18 cellular contexts compared by ENCODE assay signal in genomic region chr1:207245124-207245523, GRCh38.
A peak's percentile ranks its signal among the peaks of the same experiment; 100 is the strongest.
DNase-seq lines count a peak whose midpoint lies in the region; ATAC-seq, FAIRE-seq and TF ChIP-seq lines count a peak whose summit lies in the region.
"Had no signal": no experiment of that assay in that cellular context is flagged by ENCODE, and none has a peak within 500 bp of the region (broad histone marks: within the 10 kb centered on the region; RNA-seq: fewer than 3 reads in every experiment).

No MANE protein-coding gene starts in this region.

- no peak for TF ChIP-seq CTCF in DND-41 (IDR thresholded peaks at IDR 0.05; ENCODE audit: borderline replicate concordance, extremely low read depth, low read length, poor library complexity, severe bottlenecking)
- no peak for TF ChIP-seq CTCF in K562 (IDR thresholded peaks at IDR 0.05 in 2 of 3, conservative IDR thresholded peaks at IDR 0.05 in 1 of 3; ENCODE audit: insufficient read depth in 2 of 3, low read depth in 1 of 3, low read length in 3 of 3)
- no peak for TF ChIP-seq CTCF in smooth muscle cell (IDR thresholded peaks at IDR 0.05; ENCODE audit: borderline replicate concordance, insufficient read depth, poor library complexity, severe bottlenecking)

- H3K9me1 ChIP-seq in K562 (ENCODE audit: control insufficient read depth, insufficient read depth, low read length): no peaks in the 10 kb centered on the region

- H3K4me2 ChIP-seq in DND-41 (ENCODE audit: insufficient read depth, low read length) (no peak overlapping the region), K562 (ENCODE audit: insufficient read depth, low read length) (no peak overlapping the region), smooth muscle cell (no peak overlapping the region)
- H3K4me2 ChIP-seq: GM23338 had no signal

- WGBS in K562 (ENCODE audit: insufficient coverage, low coverage, missing lambda C conversion rate): 49% methylated on average over 2 of the region's 2 CpGs
- WGBS in smooth muscle cell (ENCODE audit: low lambda C conversion rate): 74% methylated on average over 2 of the region's 2 CpGs

- H3K27me3 ChIP-seq in DND-41 (ENCODE audit: insufficient read depth, low read length, poor library complexity) (peaks cover 3% of the 10 kb centered on the region), K562 (ENCODE audit: control insufficient read depth in 2 of 2, insufficient read depth in 2 of 2, low read length in 2 of 2) (no peaks in the 10 kb centered on the region), smooth muscle cell (ENCODE audit: low read depth) (no peaks in the 10 kb centered on the region), HAP-1 (ENCODE audit: low read depth) (no peaks in the 10 kb centered on the region)

- in situ Hi-C loops in K562 (cut with MboI) (no loop called here), HAP-1 (cut with MboI; ENCODE audit: low sequenced_read_pairs) (no loop called here)

- H3K4me3 ChIP-seq in DND-41 (ENCODE audit: low read depth in 1 of 2, low read length in 2 of 2) (no peak overlapping the region), K562 (no peak overlapping the region), smooth muscle cell (no peak overlapping the region), HAP-1 (no peak overlapping the region)
- H3K4me3 ChIP-seq: A549, GM23338 had no signal

- H3K27ac ChIP-seq in DND-41 (ENCODE audit: low read length): no peak overlapping the region
- no peak overlapping the region for H3K27ac ChIP-seq in K562 (ENCODE audit: extremely low read depth, low read depth, low read length)
- H3K27ac ChIP-seq in smooth muscle cell (ENCODE audit: low read depth): no peak overlapping the region
- H3K27ac ChIP-seq: 22Rv1, C4-2B had no signal

- no peak for FAIRE-seq in K562 (lab: Jason Lieb, UNC)
- FAIRE-seq: A549, D721Med, H54 had no signal

- TF ChIP-seq POLR2A in K562 (conservative IDR thresholded peaks at IDR 0.05): no peak

- H2AFZ ChIP-seq in DND-41 (ENCODE audit: low read depth, low read length) (no peak overlapping the region), K562 (ENCODE audit: low read depth, low read length) (no peak overlapping the region), smooth muscle cell (ENCODE audit: low read depth) (peak overlapping the region; percentile 50)
- H2AFZ ChIP-seq: GM23338 had no signal

- no peak for TF ChIP-seq EP300 in K562 (IDR thresholded peaks at IDR 0.05; ENCODE audit: low read length)

- TF ChIP-seq RAD21 in K562 (CRISPR knock-in tag; conservative IDR thresholded peaks at IDR 0.05 in 1 of 2, IDR thresholded peaks at IDR 0.05 in 1 of 2): no peak

- CTCF ChIA-PET in K562 (lab: Yijun Ruan, JAX; ENCODE audit: low intra/inter-chr PET ratio): no interaction called here

- DNase-seq in DND-41 (peak; percentile 47), M059J (ENCODE audit: low read depth) (peak; percentile 50), K562 (ENCODE audit: extremely low read depth in 1 of 4, low spot score in 3 of 4) (no peak), smooth muscle cell (lab: John Stamatoyannopoulos, UW; ENCODE audit: unreplicated experiment) (no peak), HAP-1 (ENCODE audit: low spot score in 2 of 2) (no peak), Right ventricle myocardium inferior (ENCODE audit: missing footprints) (no peak), NCI-H510A (lab: John Stamatoyannopoulos, UW) (no peak)
- DNase-seq: AML-193; Caco-2; CD4-positive, alpha-beta T cell; GDM1; KBM-7 had no signal

- H3K4me1 ChIP-seq in DND-41 (ENCODE audit: insufficient read depth, low read length) (no peaks in the 10 kb centered on the region), K562 (replicated peaks in 1 of 2; ENCODE audit: control insufficient read depth in 2 of 2, insufficient read depth in 2 of 2, low read length in 2 of 2) (peaks cover 6 to 22% of the 10 kb centered on the region in 2 experiments; a peak in 4 of 5 replicates), smooth muscle cell (ENCODE audit: low read depth) (peaks cover 5% of the 10 kb centered on the region), HAP-1 (peaks cover 9% of the 10 kb centered on the region)

- H3K36me3 ChIP-seq in DND-41 (ENCODE audit: insufficient read depth, low read length): no peaks in the 10 kb centered on the region
- no peaks in the 10 kb centered on the region for H3K36me3 ChIP-seq in K562 (ENCODE audit: control insufficient read depth, insufficient read depth, low read length)
- H3K36me3 ChIP-seq in smooth muscle cell (ENCODE audit: low read depth): no peaks in the 10 kb centered on the region
- H3K36me3 ChIP-seq in HAP-1 (replicated peaks): no peaks in the 10 kb centered on the region

- H3K9me3 ChIP-seq in DND-41 (ENCODE audit: insufficient read depth, low read length, severe bottlenecking) (no peaks in the 10 kb centered on the region), K562 (replicated peaks; ENCODE audit: control insufficient read depth, insufficient read depth, low read depth, low read length) (no peaks in the 10 kb centered on the region), smooth muscle cell (replicated peaks; ENCODE audit: low read depth) (no peaks in the 10 kb centered on the region), HAP-1 (no peaks in the 10 kb centered on the region)
- H3K9me3 ChIP-seq: A549, Caco-2 had no signal

- peak; percentile 62 for ATAC-seq in DND-41 (ENCODE audit: insufficient read depth, low read depth)
- ATAC-seq in K562: no peak
- ATAC-seq in Right ventricle myocardium inferior: no peak
- ATAC-seq: GM23338 had no signal

- H3K9ac ChIP-seq in DND-41 (ENCODE audit: low read depth, low read length): no peak overlapping the region
- H3K9ac ChIP-seq in K562 (ENCODE audit: insufficient read depth in 1 of 2, low read depth in 2 of 2, low read length in 2 of 2): no peak overlapping the region
- no peak overlapping the region for H3K9ac ChIP-seq in smooth muscle cell (ENCODE audit: low read depth)

- H3K79me2 ChIP-seq in DND-41 (ENCODE audit: insufficient read depth, low read length): no peaks in the 10 kb centered on the region
- no peaks in the 10 kb centered on the region for H3K79me2 ChIP-seq in K562 (ENCODE audit: control insufficient read depth, insufficient read depth, low read length)
- no peaks in the 10 kb centered on the region for H3K79me2 ChIP-seq in smooth muscle cell (ENCODE audit: low read depth)

- no peaks in the 10 kb centered on the region for H4K20me1 ChIP-seq in DND-41 (ENCODE audit: insufficient read depth, low read length)
- H4K20me1 ChIP-seq in K562 (replicated peaks; ENCODE audit: control insufficient read depth, insufficient read depth, low read length): no peaks in the 10 kb centered on the region
- no peaks in the 10 kb centered on the region for H4K20me1 ChIP-seq in smooth muscle cell (ENCODE audit: low read depth)

- BruUV-seq in K562 (replicated peaks; lab: Mats Ljungman, UMichigan): no TSS peak

- POLR2A ChIA-PET in K562 (lab: Yijun Ruan, JAX): no interaction called here

- peaks cover 10% of the 10 kb centered on the region for H3F3A ChIP-seq in smooth muscle cell (ENCODE audit: low read depth)

- intact Hi-C loops in K562 (cut with micrococcal nuclease) (no loop called here), Right ventricle myocardium inferior (cut with DNase I) (no loop called here)

TF ChIP-seq in K562, 482 proteins besides CTCF, POLR2A, EP300 and RAD21:
- TF ChIP-seq RERE (CRISPR knock-in tag; IDR thresholded peaks at IDR 0.05; ENCODE audit: borderline replicate concordance) (no peak), CBFA2T3 (IDR thresholded peaks at IDR 0.05) (peak; percentile 15; the same call in 1 of the 2 replicates)

Comparison
In these comparisons a context has a peak if more than half of its experiments do, and no peak if none do; other contexts are left out.
1. DNase-seq: peak in DND-41 (single experiment) and M059J (single experiment); none in K562 (0 of 4), smooth muscle cell (single experiment), HAP-1 (0 of 2), Right ventricle myocardium inferior (single experiment) and NCI-H510A (single experiment).